In the genomic region with DNA sequence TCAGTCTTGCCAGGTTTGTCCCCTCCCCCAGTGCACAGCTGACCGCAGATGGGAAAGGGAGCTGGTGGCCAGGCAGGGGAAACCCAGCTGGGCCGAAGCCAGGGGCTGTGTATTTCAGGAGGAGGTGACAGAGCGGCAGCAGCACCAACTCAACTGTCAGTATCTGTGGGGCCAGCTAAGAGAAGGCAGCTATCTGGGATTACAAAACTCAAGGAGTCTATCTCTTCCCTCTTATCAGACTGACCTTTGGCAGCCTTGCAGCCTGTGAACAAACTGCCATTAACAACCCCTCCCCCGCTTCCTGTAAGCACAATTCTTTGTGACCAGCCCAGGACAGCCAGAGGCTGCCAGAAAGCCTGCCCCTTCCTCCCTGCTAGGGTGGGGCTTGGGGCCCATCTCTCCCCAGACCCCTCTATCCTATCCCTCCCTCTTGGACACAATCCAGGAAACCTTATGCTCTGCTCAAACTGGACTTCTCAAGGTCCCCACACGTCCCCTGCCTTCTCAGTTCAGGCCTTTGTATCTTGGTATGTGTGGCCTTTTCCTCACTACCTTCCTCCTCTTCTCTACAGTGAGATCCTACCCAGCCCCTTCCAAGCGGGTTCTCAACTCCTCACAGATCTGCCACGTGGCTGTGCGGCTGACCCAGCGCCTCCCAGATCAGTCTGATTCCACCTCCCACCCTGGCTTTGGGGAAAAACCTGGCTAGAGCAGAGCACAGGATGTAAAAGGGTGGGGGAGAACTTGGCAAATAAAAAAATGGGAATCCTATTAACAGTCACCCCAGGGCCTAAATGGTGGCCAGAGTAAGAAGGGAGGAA, we compare ENCODE assay signal across 1 cellular context.
TF ChIP-seq lines count a peak whose summit lies in the region.

No MANE protein-coding gene starts in this region.

TF ChIP-seq in HepG2, 621 proteins besides CTCF, POLR2A, EP300 and RAD21 (continued from another document and continues in another):
- TF ChIP-seq PATZ1 (CRISPR knock-in tag; IDR thresholded peaks at IDR 0.05) (peak; percentile 97), ZNF484 (CRISPR knock-in tag; IDR thresholded peaks at IDR 0.05; ENCODE audit: borderline replicate concordance, low read depth) (no peak), CSRNP2 (CRISPR knock-in tag; conservative IDR thresholded peaks at IDR 0.05; ENCODE audit: low read depth) (no peak), ATRX (CRISPR knock-in tag; IDR thresholded peaks at IDR 0.05; ENCODE audit: borderline replicate concordance) (no peak), KLF11 (CRISPR knock-in tag; IDR thresholded peaks at IDR 0.05) (peak; percentile 89), NFKBIZ (CRISPR knock-in tag; IDR thresholded peaks at IDR 0.05) (no peak), ZNF367 (CRISPR knock-in tag; IDR thresholded peaks at IDR 0.05; ENCODE audit: borderline replicate concordance) (no peak), ZNF75D (CRISPR knock-in tag; IDR thresholded peaks at IDR 0.05; ENCODE audit: borderline replicate concordance) (0 out of 2 replicates have a peak, but pooled peaks have one; percentile 58), ZNF550 (CRISPR knock-in tag; IDR thresholded peaks at IDR 0.05; ENCODE audit: borderline replicate concordance) (peak; percentile 94; the same call in 1 of the 2 replicates), RFXANK (CRISPR knock-in tag; IDR thresholded peaks at IDR 0.05) (peak; percentile 60; the same call in 1 of the 2 replicates), ZNF124 (CRISPR knock-in tag; IDR thresholded peaks at IDR 0.05) (peak; percentile 96; the same call in 1 of the 2 replicates), ZNF768 (CRISPR knock-in tag; IDR thresholded peaks at IDR 0.05) (peak; percentile 91), ARNT (IDR thresholded peaks at IDR 0.05) (no peak), ZNF407 (CRISPR knock-in tag; IDR thresholded peaks at IDR 0.05; ENCODE audit: not compliant biosample characterization) (no peak), ZNF790 (CRISPR knock-in tag; IDR thresholded peaks at IDR 0.05; ENCODE audit: borderline replicate concordance) (no peak; the same call in 1 of the 2 replicates), GZF1 (CRISPR knock-in tag; IDR thresholded peaks at IDR 0.05) (peak; percentile 70; the same call in 1 of the 2 replicates), ZNF251 (CRISPR knock-in tag; IDR thresholded peaks at IDR 0.05) (no peak), RXRA (CRISPR knock-in tag; IDR thresholded peaks at IDR 0.05) (peak; percentile 96), ZNF816 (CRISPR knock-in tag; IDR thresholded peaks at IDR 0.05; ENCODE audit: borderline replicate concordance) (peak; percentile 97), SAP130 (CRISPR knock-in tag; IDR thresholded peaks at IDR 0.05; ENCODE audit: low read depth) (peak; percentile 95), ZNF383 (CRISPR knock-in tag; IDR thresholded peaks at IDR 0.05; ENCODE audit: borderline replicate concordance) (peak; percentile 82; the same call in 1 of the 2 replicates)
- TF ChIP-seq, protein P1, sequence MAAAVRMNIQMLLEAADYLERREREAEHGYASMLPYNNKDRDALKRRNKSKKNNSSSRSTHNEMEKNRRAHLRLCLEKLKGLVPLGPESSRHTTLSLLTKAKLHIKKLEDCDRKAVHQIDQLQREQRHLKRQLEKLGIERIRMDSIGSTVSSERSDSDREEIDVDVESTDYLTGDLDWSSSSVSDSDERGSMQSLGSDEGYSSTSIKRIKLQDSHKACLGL (CRISPR knock-in tag; IDR thresholded peaks at IDR 0.05): no peak; the same call in 1 of the 2 replicates
- TF ChIP-seq, protein P2, sequence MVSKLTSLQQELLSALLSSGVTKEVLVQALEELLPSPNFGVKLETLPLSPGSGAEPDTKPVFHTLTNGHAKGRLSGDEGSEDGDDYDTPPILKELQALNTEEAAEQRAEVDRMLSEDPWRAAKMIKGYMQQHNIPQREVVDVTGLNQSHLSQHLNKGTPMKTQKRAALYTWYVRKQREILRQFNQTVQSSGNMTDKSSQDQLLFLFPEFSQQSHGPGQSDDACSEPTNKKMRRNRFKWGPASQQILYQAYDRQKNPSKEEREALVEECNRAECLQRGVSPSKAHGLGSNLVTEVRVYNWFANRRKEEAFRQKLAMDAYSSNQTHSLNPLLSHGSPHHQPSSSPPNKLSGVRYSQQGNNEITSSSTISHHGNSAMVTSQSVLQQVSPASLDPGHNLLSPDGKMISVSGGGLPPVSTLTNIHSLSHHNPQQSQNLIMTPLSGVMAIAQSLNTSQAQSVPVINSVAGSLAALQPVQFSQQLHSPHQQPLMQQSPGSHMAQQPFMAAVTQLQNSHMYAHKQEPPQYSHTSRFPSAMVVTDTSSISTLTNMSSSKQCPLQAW (CRISPR knock-in tag; IDR thresholded peaks at IDR 0.05): peak; percentile 85
- TF ChIP-seq, protein P3, sequence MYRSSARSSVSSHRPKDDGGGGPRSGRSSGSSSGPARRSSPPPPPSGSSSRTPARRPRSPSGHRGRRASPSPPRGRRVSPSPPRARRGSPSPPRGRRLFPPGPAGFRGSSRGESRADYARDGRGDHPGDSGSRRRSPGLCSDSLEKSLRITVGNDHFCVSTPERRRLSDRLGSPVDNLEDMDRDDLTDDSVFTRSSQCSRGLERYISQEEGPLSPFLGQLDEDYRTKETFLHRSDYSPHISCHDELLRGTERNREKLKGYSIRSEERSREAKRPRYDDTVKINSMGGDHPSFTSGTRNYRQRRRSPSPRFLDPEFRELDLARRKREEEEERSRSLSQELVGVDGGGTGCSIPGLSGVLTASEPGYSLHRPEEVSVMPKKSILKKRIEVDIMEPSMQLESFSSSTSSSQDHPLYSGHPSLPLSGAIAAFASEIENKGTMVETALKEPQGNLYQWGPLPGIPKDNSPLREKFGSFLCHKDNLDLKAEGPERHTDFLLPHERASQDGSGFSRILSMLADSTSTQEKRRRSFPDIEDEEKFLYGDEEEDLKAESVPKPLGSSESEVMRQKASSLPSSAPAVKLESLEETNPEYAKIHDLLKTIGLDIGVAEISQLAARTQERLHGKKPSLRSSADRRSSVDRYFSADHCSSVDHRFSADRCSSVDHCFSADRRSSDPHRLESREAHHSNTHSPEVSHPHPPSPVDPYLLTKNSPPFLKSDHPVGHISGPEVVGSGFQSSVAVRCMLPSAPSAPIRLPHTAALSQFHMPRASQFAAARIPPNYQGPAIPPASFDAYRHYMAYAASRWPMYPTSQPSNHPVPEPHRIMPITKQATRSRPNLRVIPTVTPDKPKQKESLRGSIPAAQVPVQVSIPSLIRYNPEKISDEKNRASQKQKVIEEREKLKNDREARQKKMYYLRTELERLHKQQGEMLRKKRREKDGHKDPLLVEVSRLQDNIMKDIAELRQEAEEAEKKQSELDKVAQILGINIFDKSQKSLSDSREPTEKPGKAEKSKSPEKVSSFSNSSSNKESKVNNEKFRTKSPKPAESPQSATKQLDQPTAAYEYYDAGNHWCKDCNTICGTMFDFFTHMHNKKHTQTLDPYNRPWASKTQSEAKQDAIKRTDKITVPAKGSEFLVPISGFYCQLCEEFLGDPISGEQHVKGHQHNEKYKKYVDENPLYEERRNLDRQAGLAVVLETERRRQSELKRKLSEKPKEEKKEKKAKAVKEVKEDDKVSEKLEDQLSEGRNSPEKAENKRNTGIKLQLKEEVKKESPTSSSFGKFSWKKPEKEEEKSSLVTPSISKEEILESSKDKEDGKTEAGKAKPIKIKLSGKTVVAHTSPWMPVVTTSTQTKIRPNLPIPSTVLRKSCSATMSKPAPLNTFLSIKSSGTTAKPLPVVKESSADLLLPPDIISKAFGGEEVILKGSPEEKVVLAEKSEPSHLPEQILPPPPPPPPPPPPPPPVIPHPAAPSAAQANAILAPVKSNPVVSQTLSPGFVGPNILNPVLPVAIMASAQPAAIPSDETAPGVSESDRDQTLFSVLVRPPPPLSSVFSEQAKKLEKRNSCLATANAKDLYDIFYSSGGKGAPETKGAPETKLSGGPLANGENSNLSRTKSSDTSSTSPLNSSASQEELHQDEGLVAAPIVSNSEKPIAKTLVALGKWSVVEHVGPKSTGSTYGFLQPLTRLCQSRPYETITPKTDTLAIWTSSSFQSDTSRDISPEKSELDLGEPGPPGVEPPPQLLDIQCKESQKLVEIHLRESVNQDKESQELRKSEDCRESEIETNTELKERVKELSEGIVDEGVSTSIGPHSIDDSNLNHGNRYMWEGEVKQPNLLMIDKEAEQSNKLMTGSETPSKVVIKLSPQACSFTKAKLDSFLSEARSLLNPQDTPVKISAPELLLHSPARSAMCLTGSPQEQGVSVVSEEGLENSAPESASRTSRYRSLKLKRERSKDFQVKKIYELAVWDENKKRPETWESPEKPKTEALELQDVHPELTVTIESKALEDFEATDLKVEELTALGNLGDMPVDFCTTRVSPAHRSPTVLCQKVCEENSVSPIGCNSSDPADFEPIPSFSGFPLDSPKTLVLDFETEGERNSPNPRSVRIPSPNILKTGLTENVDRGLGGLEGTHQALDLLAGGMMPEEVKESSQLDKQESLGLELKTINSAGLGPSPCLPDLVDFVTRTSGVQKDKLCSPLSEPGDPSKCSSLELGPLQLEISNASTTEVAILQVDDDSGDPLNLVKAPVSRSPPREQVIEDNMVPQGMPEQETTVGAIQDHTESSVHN (CRISPR knock-in tag; IDR thresholded peaks at IDR 0.05): peak; percentile 97
